In genomic region chr15:31344824-31345605, GRCh38 we compare ENCODE assay signal across 8 cellular contexts. TPM values are rescaled to one million over a fixed set of nuclear protein-coding genes. Genes with fewer than 3 reads are reported as not detected.
DNase-seq lines count a peak whose midpoint lies in the region; ATAC-seq and TF ChIP-seq lines count a peak whose summit lies in the region.

No MANE protein-coding gene starts in this region.

- H3K4me1 Mint-ChIP-seq in CD14-positive monocyte: peaks cover 86% of the 10 kb centered on the region
- H3K4me1 Mint-ChIP-seq in mesothelial cell of epicardium: peaks cover 2% of the 10 kb centered on the region

- H3K4me1 ChIP-seq in tibial artery (peaks cover 0 to 81% (median 54%) of the 10 kb centered on the region in 4 donors), ovary (ENCODE audit: insufficient read depth) (peaks cover 9% of the 10 kb centered on the region)

- H3K9me3 ChIP-seq in tibial artery (no peaks in the 10 kb centered on the region), ovary (no peaks in the 10 kb centered on the region)

- CTCF ChIA-PET in RWPE1 (lab: Yijun Ruan, JAX): interaction anchor here (0.6 kb wide), 1 partner anchor 450 kb away, joined by 3 read pairs; no protein-coding TSS in a partner anchor

- no peak for TF ChIP-seq EP300 in ovary (IDR thresholded peaks at IDR 0.05)

- H3K36me3 ChIP-seq in tibial artery (peaks cover 0 to 10% (median 0%) of the 10 kb centered on the region in 3 donors), ovary (no peaks in the 10 kb centered on the region)

- H3K4me3 Mint-ChIP-seq in CD14-positive monocyte: no peak overlapping the region
- H3K4me3 Mint-ChIP-seq in mesothelial cell of epicardium: no peak overlapping the region

- ATAC-seq in GM19463 (IDR thresholded peaks at IDR 0.05; ENCODE audit: unreplicated experiment): peak; percentile 62
- peak; percentile 64 for ATAC-seq in left ventricle myocardium superior

- POLR2A ChIA-PET in RWPE1 (lab: Yijun Ruan, JAX; ENCODE audit: low non-redundant PET): no interaction called here

- 81 to 82% (median 81%) methylated on average over 14 to 16 of the region's 16 CpGs for WGBS in ovary, 3 donors

- DNase-seq in CD14-positive monocyte (ENCODE audit: low spot score) (no peak), RWPE1 (ENCODE audit: low spot score) (no peak), left ventricle myocardium superior (peak; percentile 76), tibial artery (no peak), amniotic stem cell (lab: John Stamatoyannopoulos, UW) (no peak), mesothelial cell of epicardium (ENCODE audit: low spot score in 2 of 2, unreplicated experiment in 2 of 2) (no peak), ovary (no peak)

- H3K9me3 Mint-ChIP-seq in CD14-positive monocyte (no peaks in the 10 kb centered on the region), mesothelial cell of epicardium (no peaks in the 10 kb centered on the region)

- H3K27me3 Mint-ChIP-seq in CD14-positive monocyte (ENCODE audit: low read depth in 3 of 3): no peaks in the 10 kb centered on the region
- H3K27me3 Mint-ChIP-seq in mesothelial cell of epicardium (ENCODE audit: low read depth): no peaks in the 10 kb centered on the region

- no peak overlapping the region for H3K4me3 ChIP-seq in tibial artery
- no peak overlapping the region for H3K4me3 ChIP-seq in ovary

- TF ChIP-seq CTCF in CD14-positive monocyte (IDR thresholded peaks at IDR 0.05) (no peak), RWPE1 (conservative IDR thresholded peaks at IDR 0.05; ENCODE audit: low read depth) (no peak), tibial artery (IDR thresholded peaks at IDR 0.05) (no peak), mesothelial cell of epicardium (IDR thresholded peaks at IDR 0.05; ENCODE audit: unreplicated experiment) (no peak), ovary (IDR thresholded peaks at IDR 0.05) (no peak)

- H3K27me3 ChIP-seq in tibial artery (no peaks in the 10 kb centered on the region), ovary (no peaks in the 10 kb centered on the region)

- no peak for TF ChIP-seq POLR2A in ovary (IDR thresholded peaks at IDR 0.05)

- H3K27ac ChIP-seq in RWPE1: peak overlapping the region; percentile 95
- H3K27ac ChIP-seq in tibial artery: peak overlapping the region; percentile 45 to 68
- H3K27ac ChIP-seq in ovary: no peak overlapping the region

- H3K27ac Mint-ChIP-seq in CD14-positive monocyte: peak overlapping the region in 4 of 7 donors; percentile 40 to 78 (median 64)
- no peak overlapping the region for H3K27ac Mint-ChIP-seq in mesothelial cell of epicardium

- intact Hi-C loops in CD14-positive monocyte (cut with micrococcal nuclease) (no loop called here), left ventricle myocardium superior (cut with micrococcal nuclease) (no loop called here), tibial artery (cut with DNase I; ENCODE audit: low total_unique reads) (no loop called here), ovary (cut with DNase I) (no loop called here)

- peaks cover 27 to 73% of the 10 kb centered on the region in 2 donors for H3K36me3 Mint-ChIP-seq in CD14-positive monocyte
- no peaks in the 10 kb centered on the region for H3K36me3 Mint-ChIP-seq in mesothelial cell of epicardium

RNA-seq across cellular contexts. Expression of gene KLF13, which starts 18.4 kb away (rescaled TPM):
- polyA plus RNA-seq in CD14-positive monocyte (10 to 100 TPM; 22.5 to 28.0 TPM), ovary (10 to 100 TPM; 15.9 to 52.7 TPM)
- total RNA-seq in left ventricle myocardium superior (85.3 TPM), mesothelial cell of epicardium (26.9 to 29.5 TPM (median 28.1 TPM) in 3 replicates), ovary (10 to 100 TPM; 14.8 to 58.2 (median 36.0) TPM)

Comparison
In these comparisons a context has a peak if more than half of its experiments do, and no peak if none do; other contexts are left out.
1. H3K27ac ChIP-seq: peak in RWPE1 (single experiment) and tibial artery (2 of 2); none in ovary (0 of 2).